1 cellular context compared by ENCODE assay signal in the genomic region with DNA sequence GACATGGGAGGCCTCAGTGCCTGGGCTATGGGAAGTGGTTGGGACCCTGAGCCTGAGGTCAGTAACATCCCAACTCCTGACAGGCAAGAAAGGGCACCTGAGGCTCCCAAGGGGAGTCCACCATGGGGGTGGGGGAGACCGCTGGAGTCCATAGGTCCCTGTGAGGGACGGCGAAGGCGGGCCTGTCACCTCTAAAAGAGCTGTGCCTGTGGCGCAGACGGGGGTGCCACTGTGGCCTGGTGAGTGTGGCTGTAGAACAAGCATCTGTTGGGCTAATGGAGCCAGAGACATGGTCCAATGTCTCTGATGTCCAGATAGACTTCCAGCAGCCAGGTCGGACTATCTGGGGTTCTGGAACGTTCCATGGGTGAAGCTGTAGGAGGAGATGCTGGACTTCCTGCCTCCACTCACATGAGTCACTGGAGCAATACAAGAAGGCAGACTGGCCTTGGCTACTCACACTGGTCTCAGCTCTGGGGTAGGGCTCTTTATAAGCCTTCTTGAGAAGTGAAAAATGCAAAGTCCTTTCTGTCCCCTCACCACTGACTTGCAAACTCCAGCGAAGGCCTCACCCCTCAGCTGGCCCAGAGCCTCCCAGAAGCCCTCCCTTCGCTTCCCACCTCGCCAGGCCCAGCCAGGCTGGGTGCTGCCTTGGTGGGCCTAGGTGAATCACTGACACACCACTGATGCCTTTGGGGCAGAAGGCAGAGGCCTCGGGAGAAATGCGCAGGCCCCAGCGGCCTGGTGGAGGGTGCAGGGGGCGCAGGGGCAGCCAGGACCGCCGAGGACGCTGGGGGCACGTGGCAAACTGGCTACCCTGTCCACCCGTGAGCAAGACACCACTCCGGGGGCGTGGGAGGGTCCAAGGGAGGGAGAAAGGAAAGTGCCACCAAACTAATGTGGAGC.
A peak's percentile ranks its signal among the peaks of the same experiment; 100 is the strongest.
TF ChIP-seq lines count a peak whose summit lies in the region.

No MANE protein-coding gene starts in this region.

TF ChIP-seq in HepG2, 621 proteins besides CTCF, POLR2A, EP300 and RAD21 (continued from another document and continues in another):
- TF ChIP-seq, protein P1, sequence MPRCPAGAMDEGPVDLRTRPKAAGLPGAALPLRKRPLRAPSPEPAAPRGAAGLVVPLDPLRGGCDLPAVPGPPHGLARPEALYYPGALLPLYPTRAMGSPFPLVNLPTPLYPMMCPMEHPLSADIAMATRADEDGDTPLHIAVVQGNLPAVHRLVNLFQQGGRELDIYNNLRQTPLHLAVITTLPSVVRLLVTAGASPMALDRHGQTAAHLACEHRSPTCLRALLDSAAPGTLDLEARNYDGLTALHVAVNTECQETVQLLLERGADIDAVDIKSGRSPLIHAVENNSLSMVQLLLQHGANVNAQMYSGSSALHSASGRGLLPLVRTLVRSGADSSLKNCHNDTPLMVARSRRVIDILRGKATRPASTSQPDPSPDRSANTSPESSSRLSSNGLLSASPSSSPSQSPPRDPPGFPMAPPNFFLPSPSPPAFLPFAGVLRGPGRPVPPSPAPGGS (CRISPR knock-in tag; IDR thresholded peaks at IDR 0.05), result 0 out of 2 replicates have a peak, but pooled peaks have one; percentile 31
- TF ChIP-seq TARDBP (CRISPR knock-in tag; IDR thresholded peaks at IDR 0.05) (no peak), FOSL2 (CRISPR knock-in tag; IDR thresholded peaks at IDR 0.05) (peak; percentile 57), PRDM10 (CRISPR knock-in tag; IDR thresholded peaks at IDR 0.05; ENCODE audit: low read depth) (0 out of 2 replicates have a peak, but pooled peaks have one; percentile 45), SNAPC5 (CRISPR knock-in tag; IDR thresholded peaks at IDR 0.05; ENCODE audit: borderline replicate concordance) (no peak), ZBTB7A (CRISPR knock-in tag; IDR thresholded peaks at IDR 0.05) (no peak), HNF4A (CRISPR knock-in tag; IDR thresholded peaks at IDR 0.05) (no peak), SETDB1 (CRISPR knock-in tag; IDR thresholded peaks at IDR 0.05; ENCODE audit: borderline replicate concordance) (no peak), ZNF343 (CRISPR knock-in tag; IDR thresholded peaks at IDR 0.05) (peak; percentile 20; the same call in 1 of the 2 replicates), MATR3 (CRISPR knock-in tag; IDR thresholded peaks at IDR 0.05) (no peak), BATF2 (CRISPR knock-in tag; IDR thresholded peaks at IDR 0.05) (no peak), ZNF605 (CRISPR knock-in tag; IDR thresholded peaks at IDR 0.05) (no peak), ZBTB7B (CRISPR knock-in tag; IDR thresholded peaks at IDR 0.05) (0 out of 2 replicates have a peak, but pooled peaks have one; percentile 5), NCOA5 (CRISPR knock-in tag; IDR thresholded peaks at IDR 0.05) (no peak), MEIS1 (CRISPR knock-in tag; IDR thresholded peaks at IDR 0.05; ENCODE audit: borderline replicate concordance) (0 out of 2 replicates have a peak, but pooled peaks have one; percentile 46), NR3C1 (CRISPR knock-in tag; IDR thresholded peaks at IDR 0.05) (no peak), ZNF431 (CRISPR knock-in tag; IDR thresholded peaks at IDR 0.05; ENCODE audit: borderline replicate concordance, low read depth) (no peak), PHB2 (IDR thresholded peaks at IDR 0.05; ENCODE audit: partially characterized antibody) (no peak), HOXA7 (CRISPR knock-in tag; IDR thresholded peaks at IDR 0.05) (no peak), ZFP91 (CRISPR knock-in tag; IDR thresholded peaks at IDR 0.05; ENCODE audit: borderline replicate concordance) (peak; percentile 58; the same call in 1 of the 2 replicates), SAP130 (CRISPR knock-in tag; IDR thresholded peaks at IDR 0.05; ENCODE audit: low read depth) (peak; percentile 24; the same call in 1 of the 2 replicates), TFDP1 (CRISPR knock-in tag; IDR thresholded peaks at IDR 0.05; ENCODE audit: borderline replicate concordance) (0 out of 2 replicates have a peak, but pooled peaks have one; percentile 29)
- TF ChIP-seq, protein P2, sequence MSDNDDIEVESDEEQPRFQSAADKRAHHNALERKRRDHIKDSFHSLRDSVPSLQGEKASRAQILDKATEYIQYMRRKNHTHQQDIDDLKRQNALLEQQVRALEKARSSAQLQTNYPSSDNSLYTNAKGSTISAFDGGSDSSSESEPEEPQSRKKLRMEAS (IDR thresholded peaks at IDR 0.05), result peak; percentile 54
- TF ChIP-seq, protein P3, sequence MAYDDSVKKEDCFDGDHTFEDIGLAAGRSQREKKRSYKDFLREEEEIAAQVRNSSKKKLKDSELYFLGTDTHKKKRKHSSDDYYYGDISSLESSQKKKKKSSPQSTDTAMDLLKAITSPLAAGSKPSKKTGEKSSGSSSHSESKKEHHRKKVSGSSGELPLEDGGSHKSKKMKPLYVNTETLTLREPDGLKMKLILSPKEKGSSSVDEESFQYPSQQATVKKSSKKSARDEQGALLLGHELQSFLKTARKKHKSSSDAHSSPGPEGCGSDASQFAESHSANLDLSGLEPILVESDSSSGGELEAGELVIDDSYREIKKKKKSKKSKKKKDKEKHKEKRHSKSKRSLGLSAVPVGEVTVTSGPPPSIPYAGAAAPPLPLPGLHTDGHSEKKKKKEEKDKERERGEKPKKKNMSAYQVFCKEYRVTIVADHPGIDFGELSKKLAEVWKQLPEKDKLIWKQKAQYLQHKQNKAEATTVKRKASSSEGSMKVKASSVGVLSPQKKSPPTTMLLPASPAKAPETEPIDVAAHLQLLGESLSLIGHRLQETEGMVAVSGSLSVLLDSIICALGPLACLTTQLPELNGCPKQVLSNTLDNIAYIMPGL (CRISPR knock-in tag; IDR thresholded peaks at IDR 0.05; ENCODE audit: borderline replicate concordance in 1 of 2, low read depth in 1 of 2), result 0 out of 4 replicates have a peak, but pooled peaks of 1 of the 2 experiments have one; percentile 33
- TF ChIP-seq, protein P4, sequence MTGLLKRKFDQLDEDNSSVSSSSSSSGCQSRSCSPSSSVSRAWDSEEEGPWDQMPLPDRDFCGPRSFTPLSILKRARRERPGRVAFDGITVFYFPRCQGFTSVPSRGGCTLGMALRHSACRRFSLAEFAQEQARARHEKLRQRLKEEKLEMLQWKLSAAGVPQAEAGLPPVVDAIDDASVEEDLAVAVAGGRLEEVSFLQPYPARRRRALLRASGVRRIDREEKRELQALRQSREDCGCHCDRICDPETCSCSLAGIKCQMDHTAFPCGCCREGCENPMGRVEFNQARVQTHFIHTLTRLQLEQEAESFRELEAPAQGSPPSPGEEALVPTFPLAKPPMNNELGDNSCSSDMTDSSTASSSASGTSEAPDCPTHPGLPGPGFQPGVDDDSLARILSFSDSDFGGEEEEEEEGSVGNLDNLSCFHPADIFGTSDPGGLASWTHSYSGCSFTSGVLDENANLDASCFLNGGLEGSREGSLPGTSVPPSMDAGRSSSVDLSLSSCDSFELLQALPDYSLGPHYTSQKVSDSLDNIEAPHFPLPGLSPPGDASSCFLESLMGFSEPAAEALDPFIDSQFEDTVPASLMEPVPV (CRISPR knock-in tag; IDR thresholded peaks at IDR 0.05), result no peak
- TF ChIP-seq, protein P5, sequence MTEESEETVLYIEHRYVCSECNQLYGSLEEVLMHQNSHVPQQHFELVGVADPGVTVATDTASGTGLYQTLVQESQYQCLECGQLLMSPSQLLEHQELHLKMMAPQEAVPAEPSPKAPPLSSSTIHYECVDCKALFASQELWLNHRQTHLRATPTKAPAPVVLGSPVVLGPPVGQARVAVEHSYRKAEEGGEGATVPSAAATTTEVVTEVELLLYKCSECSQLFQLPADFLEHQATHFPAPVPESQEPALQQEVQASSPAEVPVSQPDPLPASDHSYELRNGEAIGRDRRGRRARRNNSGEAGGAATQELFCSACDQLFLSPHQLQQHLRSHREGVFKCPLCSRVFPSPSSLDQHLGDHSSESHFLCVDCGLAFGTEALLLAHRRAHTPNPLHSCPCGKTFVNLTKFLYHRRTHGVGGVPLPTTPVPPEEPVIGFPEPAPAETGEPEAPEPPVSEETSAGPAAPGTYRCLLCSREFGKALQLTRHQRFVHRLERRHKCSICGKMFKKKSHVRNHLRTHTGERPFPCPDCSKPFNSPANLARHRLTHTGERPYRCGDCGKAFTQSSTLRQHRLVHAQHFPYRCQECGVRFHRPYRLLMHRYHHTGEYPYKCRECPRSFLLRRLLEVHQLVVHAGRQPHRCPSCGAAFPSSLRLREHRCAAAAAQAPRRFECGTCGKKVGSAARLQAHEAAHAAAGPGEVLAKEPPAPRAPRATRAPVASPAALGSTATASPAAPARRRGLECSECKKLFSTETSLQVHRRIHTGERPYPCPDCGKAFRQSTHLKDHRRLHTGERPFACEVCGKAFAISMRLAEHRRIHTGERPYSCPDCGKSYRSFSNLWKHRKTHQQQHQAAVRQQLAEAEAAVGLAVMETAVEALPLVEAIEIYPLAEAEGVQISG (CRISPR knock-in tag; IDR thresholded peaks at IDR 0.05), result 0 out of 2 replicates have a peak, but pooled peaks have one; percentile 10
- TF ChIP-seq, protein P6, sequence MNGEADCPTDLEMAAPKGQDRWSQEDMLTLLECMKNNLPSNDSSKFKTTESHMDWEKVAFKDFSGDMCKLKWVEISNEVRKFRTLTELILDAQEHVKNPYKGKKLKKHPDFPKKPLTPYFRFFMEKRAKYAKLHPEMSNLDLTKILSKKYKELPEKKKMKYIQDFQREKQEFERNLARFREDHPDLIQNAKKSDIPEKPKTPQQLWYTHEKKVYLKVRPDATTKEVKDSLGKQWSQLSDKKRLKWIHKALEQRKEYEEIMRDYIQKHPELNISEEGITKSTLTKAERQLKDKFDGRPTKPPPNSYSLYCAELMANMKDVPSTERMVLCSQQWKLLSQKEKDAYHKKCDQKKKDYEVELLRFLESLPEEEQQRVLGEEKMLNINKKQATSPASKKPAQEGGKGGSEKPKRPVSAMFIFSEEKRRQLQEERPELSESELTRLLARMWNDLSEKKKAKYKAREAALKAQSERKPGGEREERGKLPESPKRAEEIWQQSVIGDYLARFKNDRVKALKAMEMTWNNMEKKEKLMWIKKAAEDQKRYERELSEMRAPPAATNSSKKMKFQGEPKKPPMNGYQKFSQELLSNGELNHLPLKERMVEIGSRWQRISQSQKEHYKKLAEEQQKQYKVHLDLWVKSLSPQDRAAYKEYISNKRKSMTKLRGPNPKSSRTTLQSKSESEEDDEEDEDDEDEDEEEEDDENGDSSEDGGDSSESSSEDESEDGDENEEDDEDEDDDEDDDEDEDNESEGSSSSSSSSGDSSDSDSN (CRISPR knock-in tag; IDR thresholded peaks at IDR 0.05), result 0 out of 2 replicates have a peak, but pooled peaks have one; percentile 30
- TF ChIP-seq, protein P7, sequence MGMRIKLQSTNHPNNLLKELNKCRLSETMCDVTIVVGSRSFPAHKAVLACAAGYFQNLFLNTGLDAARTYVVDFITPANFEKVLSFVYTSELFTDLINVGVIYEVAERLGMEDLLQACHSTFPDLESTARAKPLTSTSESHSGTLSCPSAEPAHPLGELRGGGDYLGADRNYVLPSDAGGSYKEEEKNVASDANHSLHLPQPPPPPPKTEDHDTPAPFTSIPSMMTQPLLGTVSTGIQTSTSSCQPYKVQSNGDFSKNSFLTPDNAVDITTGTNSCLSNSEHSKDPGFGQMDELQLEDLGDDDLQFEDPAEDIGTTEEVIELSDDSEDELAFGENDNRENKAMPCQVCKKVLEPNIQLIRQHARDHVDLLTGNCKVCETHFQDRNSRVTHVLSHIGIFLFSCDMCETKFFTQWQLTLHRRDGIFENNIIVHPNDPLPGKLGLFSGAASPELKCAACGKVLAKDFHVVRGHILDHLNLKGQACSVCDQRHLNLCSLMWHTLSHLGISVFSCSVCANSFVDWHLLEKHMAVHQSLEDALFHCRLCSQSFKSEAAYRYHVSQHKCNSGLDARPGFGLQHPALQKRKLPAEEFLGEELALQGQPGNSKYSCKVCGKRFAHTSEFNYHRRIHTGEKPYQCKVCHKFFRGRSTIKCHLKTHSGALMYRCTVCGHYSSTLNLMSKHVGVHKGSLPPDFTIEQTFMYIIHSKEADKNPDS (CRISPR knock-in tag; IDR thresholded peaks at IDR 0.05), result peak; percentile 76; the same call in 1 of the 2 replicates
